1 cellular context compared by ENCODE assay signal in the genomic region with DNA sequence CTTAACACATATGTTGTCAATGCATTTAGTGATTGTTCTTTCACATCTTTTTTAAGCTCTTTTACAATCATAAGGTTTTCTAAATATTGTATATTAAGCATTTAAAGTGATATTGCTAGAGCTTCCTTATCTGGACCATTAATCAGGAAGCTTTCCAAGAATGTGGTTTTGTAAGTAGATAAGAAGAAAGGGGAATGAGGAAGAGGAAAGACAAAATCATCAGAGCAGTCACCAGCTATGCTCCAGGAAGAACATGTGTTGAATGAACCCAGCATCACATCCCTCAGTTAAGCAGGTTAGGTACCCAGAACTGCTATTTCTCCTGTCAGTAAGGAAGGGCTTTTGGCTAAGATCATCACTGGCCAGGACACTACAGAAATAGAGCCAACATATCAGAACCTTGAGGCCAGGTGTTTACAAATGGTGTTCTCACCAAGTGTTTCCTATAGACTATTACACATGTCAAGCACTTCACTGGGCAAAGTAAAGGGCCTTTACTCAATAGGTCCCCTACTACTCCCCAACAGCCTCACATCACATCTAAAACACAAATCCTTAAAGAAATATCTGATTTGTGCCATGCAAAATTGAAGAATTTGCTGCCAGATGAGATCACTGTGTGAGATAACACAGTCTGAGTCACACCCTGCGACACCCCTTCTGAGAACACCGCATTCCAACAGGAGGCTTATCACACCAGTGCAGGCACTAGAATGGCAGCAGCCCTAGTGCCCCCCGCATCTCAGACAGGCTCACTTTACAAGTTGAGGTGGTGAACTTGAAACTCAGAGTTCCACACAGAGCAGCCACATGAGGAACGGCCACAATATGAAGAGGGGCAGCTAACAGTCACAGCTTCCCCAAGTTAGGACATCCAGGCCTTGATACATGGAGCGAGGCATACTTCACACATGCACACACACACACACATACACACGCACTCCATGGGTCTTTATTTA.
TF ChIP-seq lines count a peak whose summit lies in the region.

No MANE protein-coding gene starts in this region.

TF ChIP-seq in endothelial cell of umbilical vein, 7 proteins besides CTCF, POLR2A, EP300 and RAD21:
- TF ChIP-seq POLR2AphosphoS5 (IDR thresholded peaks at IDR 0.05; ENCODE audit: insufficient read depth, low read depth, low read length) (no peak), JUN (IDR thresholded peaks at IDR 0.05; ENCODE audit: borderline replicate concordance, insufficient read depth, insufficient read length, low read depth) (no peak), GATA2 (IDR thresholded peaks at IDR 0.05; ENCODE audit: insufficient read depth, insufficient read length, low read depth, low read length) (peak; percentile 76), MYC (IDR thresholded peaks at IDR 0.05; ENCODE audit: low read depth, low read length) (no peak), EZH2 (IDR thresholded peaks at IDR 0.05; ENCODE audit: borderline replicate concordance, low read depth, low read length, severe bottlenecking) (no peak), FOS (IDR thresholded peaks at IDR 0.05; ENCODE audit: borderline replicate concordance, insufficient read depth, low read length) (peak; percentile 22)
- TF ChIP-seq, protein P1, sequence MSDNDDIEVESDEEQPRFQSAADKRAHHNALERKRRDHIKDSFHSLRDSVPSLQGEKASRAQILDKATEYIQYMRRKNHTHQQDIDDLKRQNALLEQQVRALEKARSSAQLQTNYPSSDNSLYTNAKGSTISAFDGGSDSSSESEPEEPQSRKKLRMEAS (IDR thresholded peaks at IDR 0.05; ENCODE audit: insufficient read depth, insufficient read length): no peak
TF ChIP-seq in endothelial cell of umbilical vein: peak in this region for 2.
